ENCODE assay signal across 19 cellular contexts in the genomic region with DNA sequence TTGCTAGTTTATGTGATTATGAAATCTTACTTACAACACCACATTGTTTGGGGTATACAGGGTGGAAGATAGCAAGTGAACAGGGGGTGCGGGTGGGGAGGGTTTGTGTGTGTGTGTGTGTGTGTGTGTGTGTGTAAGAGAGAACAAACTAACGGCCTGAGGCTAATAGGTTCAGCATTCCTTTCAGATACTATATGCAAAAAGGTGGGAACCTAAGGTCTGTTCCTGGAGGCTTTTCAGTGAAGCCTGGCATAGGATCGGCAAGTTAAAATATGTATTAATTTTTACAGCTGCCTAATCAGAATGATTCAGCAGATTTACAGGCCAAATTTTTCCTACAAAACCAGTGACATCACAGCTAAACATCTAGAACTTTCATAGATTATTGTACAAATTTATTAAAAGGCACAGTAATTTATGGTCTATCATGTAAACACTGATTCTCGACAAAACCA. TPM values are rescaled to one million over a fixed set of nuclear protein-coding genes. Genes with fewer than 3 reads are reported as not detected.
DNase-seq lines count a peak whose midpoint lies in the region; ATAC-seq, FAIRE-seq and TF ChIP-seq lines count a peak whose summit lies in the region.
"Had no signal": no experiment of that assay in that cellular context is flagged by ENCODE, and none has a peak within 500 bp of the region (broad histone marks: within the 10 kb centered on the region; RNA-seq: fewer than 3 reads in every experiment).

No MANE protein-coding gene starts in this region.

- dilution Hi-C loops in keratinocyte (cut with MboI; ENCODE audit: extremely low pct_ligation_motif_present, low sequenced_read_pairs): no loop called here

- no peaks in the 10 kb centered on the region for H3K9me3 ChIP-seq in ascending aorta
- H3K9me3 ChIP-seq in keratinocyte (ENCODE audit: control insufficient read depth, low read depth, low read length): no peaks in the 10 kb centered on the region

- peaks cover 4% of the 10 kb centered on the region for H4K20me1 ChIP-seq in keratinocyte (ENCODE audit: control insufficient read depth, extremely low read depth, insufficient read depth, low read length)

- H3K27me3 ChIP-seq in ascending aorta (no peaks in the 10 kb centered on the region), keratinocyte (ENCODE audit: control insufficient read depth, extremely low read depth, insufficient read depth, low read length) (no peaks in the 10 kb centered on the region)
- H3K27me3 ChIP-seq: heart right ventricle had no signal

- H3K9me3 Mint-ChIP-seq in stimulated activated naive CD8-positive, alpha-beta T cell treated with anti-CD3 and anti-CD28 coated beads, Interleukin-15, Interleukin-2, amounts not matched to agents 100 ng/mL and 50 ng/mL, for 24 hours: peaks cover 3% of the 10 kb centered on the region
- H3K9me3 Mint-ChIP-seq: activated CD4-positive, alpha-beta memory T cell treated with anti-CD3 and anti-CD28 coated beads for 36 hours; activated naive CD8-positive, alpha-beta T cell treated with anti-CD3 and anti-CD28 coated beads, Interleukin-2, amount 10 ng/mL, durations not matched to agents 7 days and 5 days; CD14-positive monocyte; T-helper 2 cell treated with Interferon-gamma antibody and Interleukin-4, amounts not matched to agents 5 μg/mL and 100 μg/mL, for 36 hours had no signal

- peak overlapping the region; percentile 38 for H3K4me2 ChIP-seq in keratinocyte (ENCODE audit: control insufficient read depth, extremely low read depth, insufficient read depth, low read depth, low read length)

- H3K4me3 ChIP-seq in ascending aorta (no peak overlapping the region), keratinocyte (ENCODE audit: control insufficient read depth in 2 of 3, extremely low read depth in 1 of 3, insufficient read depth in 2 of 3, low read depth in 1 of 3, low read length in 3 of 3) (no peak overlapping the region)
- H3K4me3 ChIP-seq: heart right ventricle had no signal

- H3K36me3 ChIP-seq in ascending aorta (peaks cover 67 to 75% of the 10 kb centered on the region in 2 donors), keratinocyte (ENCODE audit: control insufficient read depth in 2 of 2, extremely low read depth in 1 of 2, insufficient read depth in 2 of 2, low read length in 2 of 2) (peaks cover 2 to 22% of the 10 kb centered on the region in 2 experiments)

- FAIRE-seq in keratinocyte (lab: Jason Lieb, UNC) (peak; percentile 9), GM12892 (lab: Jason Lieb, UNC) (no peak)

- no peaks in the 10 kb centered on the region for H3K9me1 ChIP-seq in keratinocyte (ENCODE audit: control insufficient read depth, extremely low read depth, insufficient read depth, low read length)

- H3K27ac Mint-ChIP-seq in stimulated activated naive CD8-positive, alpha-beta T cell treated with anti-CD3 and anti-CD28 coated beads, Interleukin-15, Interleukin-2, amounts not matched to agents 100 ng/mL and 50 ng/mL, for 24 hours: peak overlapping the region; percentile 38
- H3K27ac Mint-ChIP-seq: activated CD4-positive, alpha-beta memory T cell treated with anti-CD3 and anti-CD28 coated beads for 36 hours; activated naive CD8-positive, alpha-beta T cell treated with anti-CD3 and anti-CD28 coated beads, Interleukin-2, amount 10 ng/mL, durations not matched to agents 7 days and 5 days; T-helper 2 cell treated with Interferon-gamma antibody and Interleukin-4, amounts not matched to agents 5 μg/mL and 100 μg/mL, for 36 hours had no signal

- H2AFZ ChIP-seq in keratinocyte (ENCODE audit: control insufficient read depth, low read length): no peak overlapping the region

- H3K4me1 Mint-ChIP-seq in stimulated activated naive CD8-positive, alpha-beta T cell treated with anti-CD3 and anti-CD28 coated beads, Interleukin-15, Interleukin-2, amounts not matched to agents 100 ng/mL and 50 ng/mL, for 24 hours (ENCODE audit: low read depth): no peaks in the 10 kb centered on the region
- H3K4me1 Mint-ChIP-seq: CD14-positive monocyte had no signal

- no peaks in the 10 kb centered on the region for H3K27me3 Mint-ChIP-seq in stimulated activated naive CD8-positive, alpha-beta T cell treated with anti-CD3 and anti-CD28 coated beads, Interleukin-15, Interleukin-2, amounts not matched to agents 100 ng/mL and 50 ng/mL, for 24 hours
- H3K27me3 Mint-ChIP-seq: activated CD4-positive, alpha-beta memory T cell treated with anti-CD3 and anti-CD28 coated beads for 36 hours; activated naive CD8-positive, alpha-beta T cell treated with anti-CD3 and anti-CD28 coated beads, Interleukin-2, amount 10 ng/mL, durations not matched to agents 7 days and 5 days had no signal

- H3K4me3 Mint-ChIP-seq in stimulated activated naive CD8-positive, alpha-beta T cell treated with anti-CD3 and anti-CD28 coated beads, Interleukin-15, Interleukin-2, amounts not matched to agents 100 ng/mL and 50 ng/mL, for 24 hours: no peak overlapping the region
- H3K4me3 Mint-ChIP-seq: activated CD4-positive, alpha-beta memory T cell treated with anti-CD3 and anti-CD28 coated beads for 36 hours; activated naive CD8-positive, alpha-beta T cell treated with anti-CD3 and anti-CD28 coated beads, Interleukin-2, amount 10 ng/mL, durations not matched to agents 7 days and 5 days; CD14-positive monocyte; T-helper 2 cell treated with Interferon-gamma antibody and Interleukin-4, amounts not matched to agents 5 μg/mL and 100 μg/mL, for 36 hours had no signal

- no peak for DNase-seq in stimulated activated naive CD8-positive, alpha-beta T cell treated with anti-CD3 and anti-CD28 coated beads, Interleukin-15, Interleukin-2, amounts not matched to agents 100 U/mL and 50 U/mL, for 24 hours
- DNase-seq in ascending aorta (ENCODE audit: low spot score in 2 of 2) (no peak), keratinocyte (ENCODE audit: low read depth, low spot score) (peak; percentile 54), DMS53 (lab: John Stamatoyannopoulos, UW) (no peak), GM12892 (ENCODE audit: insufficient read length) (no peak)
- DNase-seq: activated CD4-positive, alpha-beta memory T cell treated with anti-CD3 and anti-CD28 coated beads for 36 hours; activated naive CD8-positive, alpha-beta T cell treated with anti-CD3 and anti-CD28 coated beads, Interleukin-2, amount 10 ng/mL, durations not matched to agents 7 days and 5 days; effector CD8-positive, alpha-beta T cell; heart right ventricle; left ventricle myocardium superior; NCI-H446; nucleus accumbens had no signal

- no peak for TF ChIP-seq POLR2A in GM12892 (IDR thresholded peaks at IDR 0.05; ENCODE audit: low read depth, low read length)

- H3K4me1 ChIP-seq in ascending aorta (peaks cover 4 to 20% of the 10 kb centered on the region in 2 donors), keratinocyte (ENCODE audit: control insufficient read depth, extremely low read depth, insufficient read depth, low read length) (peaks cover 31% of the 10 kb centered on the region)

- peak overlapping the region; percentile 43 for H3K9ac ChIP-seq in keratinocyte (ENCODE audit: control insufficient read depth, extremely low read depth, insufficient read depth, low read length)

- peaks cover 13% of the 10 kb centered on the region for H3K79me2 ChIP-seq in keratinocyte (ENCODE audit: control insufficient read depth, insufficient read depth, low read length)

- intact Hi-C loops in ascending aorta (cut with DNase I): no loop called here

- TF ChIP-seq CTCF in ascending aorta (IDR thresholded peaks at IDR 0.05) (no peak), keratinocyte (optimal IDR thresholded peaks at IDR 0.05 in 1 of 3, IDR thresholded peaks at IDR 0.05 in 1 of 3, conservative IDR thresholded peaks at IDR 0.05 in 1 of 3; ENCODE audit: extremely low read depth in 1 of 3, insufficient read depth in 2 of 3, low read length in 3 of 3) (no peak)

- H3K36me3 Mint-ChIP-seq in stimulated activated naive CD8-positive, alpha-beta T cell treated with anti-CD3 and anti-CD28 coated beads, Interleukin-15, Interleukin-2, amounts not matched to agents 100 ng/mL and 50 ng/mL, for 24 hours (ENCODE audit: low read depth): peaks cover 72% of the 10 kb centered on the region

- H3K27ac ChIP-seq in ascending aorta (peak overlapping the region; percentile 6 to 62), keratinocyte (ENCODE audit: control insufficient read depth, insufficient read depth, low read length) (peak overlapping the region; percentile 74)
- H3K27ac ChIP-seq: heart right ventricle, HL-60 had no signal

- ATAC-seq in stimulated activated naive CD8-positive, alpha-beta T cell treated with anti-CD3 and anti-CD28 coated beads, Interleukin-15, Interleukin-2, amounts not matched to agents 100 U/mL and 50 U/mL, for 24 hours: no peak
- ATAC-seq in GM18870 (IDR thresholded peaks at IDR 0.05; ENCODE audit: unreplicated experiment) (no peak), GM19395 (IDR thresholded peaks at IDR 0.05; ENCODE audit: unreplicated experiment) (no peak)
- ATAC-seq: heart right ventricle, left ventricle myocardium superior, Panc1 had no signal

RNA-seq across cellular contexts. Expression of a gene that starts 7.6 kb away (rescaled TPM):
- total RNA-seq in ascending aorta: 0.32 TPM
- 0.15 to 0.37 TPM (median 0.22 TPM) in 3 replicates for polyA plus RNA-seq in keratinocyte
- polyA plus RNA-seq in keratinocyte (2011; ENCODE audit: low read depth): 7.3 TPM
- polyA plus RNA-seq in keratinocyte (2011; cell fraction: cytosol; rRNA removed): 0.04 and 0.15 TPM in 2 replicates
- 0.77 and 1.3 TPM in 2 replicates for polyA plus RNA-seq in keratinocyte (2011; cell fraction: nucleus; rRNA removed)
- polyA plus RNA-seq in keratinocyte (2012; ENCODE audit: low replicate concordance): 3.2 TPM in 1 of 2 replicates, not detected in the other
- 0.35 TPM in 1 of 3 replicates, not detected in the others for polyA minus RNA-seq in keratinocyte
- polyA minus RNA-seq in keratinocyte (2011; cell fraction: cytosol; rRNA and poly(A)+ RNA removed): not detected
- 1.4 and 5.7 TPM in 2 replicates for polyA minus RNA-seq in keratinocyte (2011; cell fraction: nucleus; rRNA and poly(A)+ RNA removed)
- 1.9 TPM for polyA plus RNA-seq in GM12892 (2012; ENCODE audit: missing spikeins)
- polyA plus RNA-seq: CD14-positive monocyte had no signal

RNA-seq across cellular contexts. Expression of a gene that starts 51.4 kb away (rescaled TPM):
- 196 TPM for total RNA-seq in ascending aorta
- 91.1 to 157 TPM (median 122 TPM) in 3 replicates for polyA plus RNA-seq in keratinocyte
- polyA plus RNA-seq in keratinocyte (2011; ENCODE audit: low read depth): 328 TPM
- 82.8 and 147 TPM in 2 replicates for polyA plus RNA-seq in keratinocyte (2011; cell fraction: cytosol; rRNA removed)
- 52.5 and 84.9 TPM in 2 replicates for polyA plus RNA-seq in keratinocyte (2011; cell fraction: nucleus; rRNA removed)
- 140 and 187 TPM in 2 replicates for polyA plus RNA-seq in keratinocyte (2012; ENCODE audit: low replicate concordance)
- polyA minus RNA-seq in keratinocyte: 54.9 to 251 TPM (median 178 TPM) in 3 replicates
- 219 TPM for polyA minus RNA-seq in keratinocyte (2011; cell fraction: cytosol; rRNA and poly(A)+ RNA removed)
- 69.6 and 143 TPM in 2 replicates for polyA minus RNA-seq in keratinocyte (2011; cell fraction: nucleus; rRNA and poly(A)+ RNA removed)
- polyA plus RNA-seq in GM12892 (2012; ENCODE audit: missing spikeins): 90.2 TPM
